Comparison of ENCODE assay signal across 8 cellular contexts in genomic region chr7:132641238-132641637, GRCh38.
"Had no signal": no experiment of that assay in that cellular context is flagged by ENCODE, and none has a peak within 500 bp of the region (broad histone marks: within the 10 kb centered on the region; RNA-seq: fewer than 3 reads in every experiment).

No MANE protein-coding gene starts in this region.

- H3K36me3 Mint-ChIP-seq: IgD-negative memory B cell had no signal

- ATAC-seq: HepG2, K562 had no signal

- H3K4me1 Mint-ChIP-seq: IgD-negative memory B cell had no signal

- FAIRE-seq: HepG2, HTR-8/SVneo, K562 had no signal

- H3K27ac ChIP-seq: HL-60 had no signal

- H3K4me3 Mint-ChIP-seq: IgD-negative memory B cell had no signal

- DNase-seq: IMR-90, KBM-7, KG1 had no signal

- H3K27ac Mint-ChIP-seq: IgD-negative memory B cell had no signal

- H3K4me3 ChIP-seq: K562 had no signal
